In genomic region chr11:77094841-77095365, GRCh38 we compare ENCODE assay signal across 1 cellular context.
TF ChIP-seq lines count a peak whose summit lies in the region.

No MANE protein-coding gene starts in this region.

TF ChIP-seq in HCT116, 20 proteins besides CTCF, POLR2A, EP300 and RAD21:
- no peak for TF ChIP-seq CEBPB (IDR thresholded peaks at IDR 0.05; ENCODE audit: low read depth)
- no peak for TF ChIP-seq SP1 (IDR thresholded peaks at IDR 0.05; ENCODE audit: low read depth)
TF ChIP-seq in HCT116: peak in this region for 0.
